Comparison of ENCODE assay signal across 23 cellular contexts in genomic region chr2:132830321-132830720, GRCh38.
"Had no signal": no experiment of that assay in that cellular context is flagged by ENCODE, and none has a peak within 500 bp of the region (broad histone marks: within the 10 kb centered on the region; RNA-seq: fewer than 3 reads in every experiment).

No MANE protein-coding gene starts in this region.

- H3K4me3 Mint-ChIP-seq: IgD-negative memory B cell had no signal

- H3K4me1 Mint-ChIP-seq: IgD-negative memory B cell had no signal

- DNase-seq: Kasumi-1, MM.1S, NCI-H1092 treated with DMSO at 0.1 percent for 48 hours, NCI-H1436, NCI-H187, NCI-H2029, NCI-H2081 treated with DMSO at 0.1 percent for 48 hours, NCI-H2171, NCI-H226, NCI-H446, NCI-H510A, NCI-H524 treated with DMSO at 0.1 percent for 48 hours, NCI-H69, NCI-H774, SHP77, SK-N-SH, SW 1271 had no signal

- H3K27ac ChIP-seq: HL-60, KMS-11, RWPE1 had no signal

- H3K4me2 ChIP-seq: KMS-11, SK-N-SH had no signal

- H3K9me3 ChIP-seq: SK-N-SH had no signal

- H3K9me2 ChIP-seq: SK-N-SH had no signal

- H3K27me3 Mint-ChIP-seq: IgD-negative memory B cell had no signal

- H3K9ac ChIP-seq: KMS-11, SK-N-SH had no signal

- H3K4me3 ChIP-seq: K562 had no signal

- ATAC-seq: K562 had no signal

- H3K27ac Mint-ChIP-seq: IgD-negative memory B cell had no signal

- FAIRE-seq: HTR-8/SVneo, K562 had no signal
